ENCODE assay signal across 11 cellular contexts in the genomic region with DNA sequence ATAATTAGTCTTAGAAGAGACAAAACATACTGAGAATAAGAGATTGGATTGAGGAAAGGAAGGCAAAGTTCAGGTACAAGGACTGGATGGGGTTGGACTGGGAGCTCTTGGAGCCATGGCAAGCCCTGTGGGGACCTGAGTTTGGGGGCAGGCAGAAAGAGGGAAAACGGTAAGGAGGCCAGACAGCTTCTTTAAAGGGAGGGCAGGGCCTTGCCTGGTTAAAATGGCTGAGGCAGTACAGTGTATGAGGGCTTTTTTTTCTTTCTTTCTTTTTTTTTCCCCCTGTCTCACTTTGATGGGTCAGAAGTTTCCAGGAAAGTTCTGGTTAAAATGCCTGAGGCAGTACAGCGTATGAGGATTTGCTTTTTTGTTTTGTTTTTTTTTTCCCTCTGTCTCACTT. TPM values are rescaled to one million over a fixed set of nuclear protein-coding genes. Genes with fewer than 3 reads are reported as not detected.
A peak's percentile ranks its signal among the peaks of the same experiment; 100 is the strongest.
DNase-seq lines count a peak whose midpoint lies in the region; ATAC-seq, FAIRE-seq and TF ChIP-seq lines count a peak whose summit lies in the region.
"Had no signal": no experiment of that assay in that cellular context is flagged by ENCODE, and none has a peak within 500 bp of the region (broad histone marks: within the 10 kb centered on the region; RNA-seq: fewer than 3 reads in every experiment).

No MANE protein-coding gene starts in this region.

- no peaks in the 10 kb centered on the region for H3K36me3 ChIP-seq in astrocyte (ENCODE audit: insufficient read depth, low read length)
- no peaks in the 10 kb centered on the region for H3K36me3 ChIP-seq in iPS-15b (ENCODE audit: control insufficient read depth, insufficient read depth, low read length)
- H3K36me3 ChIP-seq in rectal smooth muscle tissue (ENCODE audit: control insufficient read depth, insufficient read depth, low read length) = no peaks in the 10 kb centered on the region

- no peak for DNase-seq in AG04450 (ENCODE audit: low read depth, low spot score)
- no peak for DNase-seq in astrocyte (ENCODE audit: low read depth)
- DNase-seq in T-helper 17 cell = no peak
- no peak for DNase-seq in activated CD4-positive, alpha-beta T cell treated with anti-CD3 and anti-CD28 coated beads for 36 hours
- DNase-seq in AG08396 (ENCODE audit: low spot score) = no peak
- DNase-seq: foreskin melanocyte, MV-4-11 had no signal

- H3K79me2 ChIP-seq in astrocyte (ENCODE audit: insufficient read depth, low read length) = peaks cover 95% of the 10 kb centered on the region

- no peak overlapping the region for H3K4me2 ChIP-seq in astrocyte (ENCODE audit: low read length)

- H3K4me3 Mint-ChIP-seq in astrocyte (ENCODE audit: unreplicated experiment) (no peak overlapping the region), T-helper 17 cell (no peak overlapping the region)
- H3K4me3 Mint-ChIP-seq in activated CD4-positive, alpha-beta T cell treated with anti-CD3 and anti-CD28 coated beads for 36 hours = no peak overlapping the region

- peaks cover 82% of the 10 kb centered on the region for H4K20me1 ChIP-seq in astrocyte (ENCODE audit: insufficient read depth, low read length)

- CTCF ChIA-PET in AG04450 (lab: Charles Lee) = no interaction called here
- CTCF ChIA-PET in activated CD4-positive, alpha-beta T cell treated with anti-CD3 and anti-CD28 coated beads for 36 hours (lab: Charles Lee) = interaction anchor here (1.6 kb wide), 1 partner anchor 16 kb away, joined by 7 read pairs; a partner anchor contains a TSS

- no peaks in the 10 kb centered on the region for H3K9me3 ChIP-seq in AG04450 (ENCODE audit: control insufficient read depth, insufficient read depth, low read length)
- H3K9me3 ChIP-seq in astrocyte (ENCODE audit: insufficient read depth, low read depth, low read length) = no peaks in the 10 kb centered on the region
- no peaks in the 10 kb centered on the region for H3K9me3 ChIP-seq in iPS-15b (ENCODE audit: control insufficient read depth, insufficient read depth, low read length)
- no peaks in the 10 kb centered on the region for H3K9me3 ChIP-seq in T-helper 17 cell (ENCODE audit: control insufficient read depth, low read length, poor library complexity, severe bottlenecking)

- H3K36me3 Mint-ChIP-seq in astrocyte (ENCODE audit: low read depth, unreplicated experiment) = no peaks in the 10 kb centered on the region
- H3K36me3 Mint-ChIP-seq in T-helper 17 cell (ENCODE audit: low read depth) = peaks cover 3% of the 10 kb centered on the region
- peaks cover 10% of the 10 kb centered on the region for H3K36me3 Mint-ChIP-seq in activated CD4-positive, alpha-beta T cell treated with anti-CD3 and anti-CD28 coated beads for 36 hours (ENCODE audit: low read depth)

- peaks cover 2% of the 10 kb centered on the region for H3K9me3 Mint-ChIP-seq in astrocyte (ENCODE audit: unreplicated experiment)
- H3K9me3 Mint-ChIP-seq in activated CD4-positive, alpha-beta T cell treated with anti-CD3 and anti-CD28 coated beads for 36 hours (ENCODE audit: low read depth) = no peaks in the 10 kb centered on the region

- FAIRE-seq in astrocyte (lab: Jason Lieb, UNC) = no peak
- FAIRE-seq: RCC 7860 had no signal

- H3K27me3 Mint-ChIP-seq in astrocyte (ENCODE audit: low read depth, unreplicated experiment) = no peaks in the 10 kb centered on the region
- no peaks in the 10 kb centered on the region for H3K27me3 Mint-ChIP-seq in T-helper 17 cell
- no peaks in the 10 kb centered on the region for H3K27me3 Mint-ChIP-seq in activated CD4-positive, alpha-beta T cell treated with anti-CD3 and anti-CD28 coated beads for 36 hours

- H3K4me1 Mint-ChIP-seq in astrocyte (ENCODE audit: low read depth, unreplicated experiment) (peaks cover 36% of the 10 kb centered on the region), T-helper 17 cell (peaks cover 27% of the 10 kb centered on the region)
- peaks cover 27% of the 10 kb centered on the region for H3K4me1 Mint-ChIP-seq in activated CD4-positive, alpha-beta T cell treated with anti-CD3 and anti-CD28 coated beads for 36 hours

- ATAC-seq in T-helper 17 cell (no peak), HG03159 (IDR thresholded peaks at IDR 0.05; ENCODE audit: unreplicated experiment) (no peak)
- no peak for ATAC-seq in activated CD4-positive, alpha-beta T cell treated with anti-CD3 and anti-CD28 coated beads for 36 hours

- POLR2A ChIA-PET in AG04450 (lab: Yijun Ruan, JAX) = no interaction called here
- POLR2A ChIA-PET in activated CD4-positive, alpha-beta T cell treated with anti-CD3 and anti-CD28 coated beads for 36 hours (lab: Charles Lee) = no interaction called here

- H3K27ac ChIP-seq in AG04450 (ENCODE audit: low read depth, low read length) (peak overlapping the region; percentile 11), astrocyte (ENCODE audit: low read depth, low read length) (no peak overlapping the region), rectal smooth muscle tissue (ENCODE audit: low read depth, low read length) (peak overlapping the region; percentile 77)

- H3K4me3 ChIP-seq in AG04450 (ENCODE audit: low read depth, low read length) (no peak overlapping the region), astrocyte (ENCODE audit: insufficient read depth, low read depth, low read length) (no peak overlapping the region), iPS-15b (ENCODE audit: low read depth, low read length) (no peak overlapping the region), rectal smooth muscle tissue (ENCODE audit: low read length) (peak overlapping the region; percentile 23)

- peaks cover 21% of the 10 kb centered on the region for H3K4me1 ChIP-seq in astrocyte (ENCODE audit: insufficient read depth, low read length)
- peaks cover 6% of the 10 kb centered on the region for H3K4me1 ChIP-seq in iPS-15b (ENCODE audit: control insufficient read depth, insufficient read depth, low read length)
- peaks cover 12% of the 10 kb centered on the region for H3K4me1 ChIP-seq in rectal smooth muscle tissue (ENCODE audit: control insufficient read depth, insufficient read depth, low read length)

- intact Hi-C loops in activated CD4-positive, alpha-beta T cell treated with anti-CD3 and anti-CD28 coated beads for 36 hours (cut with DNase I, micrococcal nuclease) = no loop called here

- H3K27me3 ChIP-seq in AG04450 (ENCODE audit: control insufficient read depth, insufficient read depth, low read length) = no peaks in the 10 kb centered on the region
- H3K27me3 ChIP-seq in astrocyte (ENCODE audit: insufficient read depth, low read length) = no peaks in the 10 kb centered on the region
- H3K27me3 ChIP-seq in iPS-15b (ENCODE audit: control insufficient read depth, insufficient read depth, low read length) = no peaks in the 10 kb centered on the region
- H3K27me3 ChIP-seq in rectal smooth muscle tissue (ENCODE audit: control insufficient read depth, insufficient read depth, low read length) = no peaks in the 10 kb centered on the region

- no peak for TF ChIP-seq CTCF in AG04450 (IDR thresholded peaks at IDR 0.05; ENCODE audit: low read depth, low read length)
- TF ChIP-seq CTCF in astrocyte (IDR thresholded peaks at IDR 0.05; ENCODE audit: insufficient read depth, low read depth, low read length) = no peak

- H3K27ac Mint-ChIP-seq in astrocyte (ENCODE audit: unreplicated experiment) (peak overlapping the region; percentile 60), T-helper 17 cell (no peak overlapping the region)
- no peak overlapping the region for H3K27ac Mint-ChIP-seq in activated CD4-positive, alpha-beta T cell treated with anti-CD3 and anti-CD28 coated beads for 36 hours

- peak overlapping the region; percentile 36 for H3K9ac ChIP-seq in astrocyte (ENCODE audit: low read length)
- H3K9ac ChIP-seq in iPS-15b (ENCODE audit: low read depth, low read length) = peak overlapping the region; percentile 39
- H3K9ac ChIP-seq in rectal smooth muscle tissue (ENCODE audit: low read length) = no peak overlapping the region

- H2AFZ ChIP-seq in astrocyte (ENCODE audit: low read depth, low read length) = no peak overlapping the region

RNA-seq across cellular contexts. Expression of a gene that starts 16.7 kb away (rescaled TPM):
- polyA plus RNA-seq in AG04450 (2011; rRNA removed) = 68.1 and 74.1 TPM in 2 replicates
- 110 and 113 TPM in 2 replicates for polyA minus RNA-seq in AG04450 (2011; rRNA and poly(A)+ RNA removed)
- total RNA-seq in astrocyte (38.8 and 43.5 TPM in 2 replicates), T-helper 17 cell (10 to 100 TPM; 11.2 to 13.3 TPM)
- 1 to 10 TPM; 4.6 to 4.7 TPM for total RNA-seq in activated CD4-positive, alpha-beta T cell treated with anti-CD3 and anti-CD28 coated beads for 36 hours
